ENCODE assay signal across 1 cellular context in the genomic region with DNA sequence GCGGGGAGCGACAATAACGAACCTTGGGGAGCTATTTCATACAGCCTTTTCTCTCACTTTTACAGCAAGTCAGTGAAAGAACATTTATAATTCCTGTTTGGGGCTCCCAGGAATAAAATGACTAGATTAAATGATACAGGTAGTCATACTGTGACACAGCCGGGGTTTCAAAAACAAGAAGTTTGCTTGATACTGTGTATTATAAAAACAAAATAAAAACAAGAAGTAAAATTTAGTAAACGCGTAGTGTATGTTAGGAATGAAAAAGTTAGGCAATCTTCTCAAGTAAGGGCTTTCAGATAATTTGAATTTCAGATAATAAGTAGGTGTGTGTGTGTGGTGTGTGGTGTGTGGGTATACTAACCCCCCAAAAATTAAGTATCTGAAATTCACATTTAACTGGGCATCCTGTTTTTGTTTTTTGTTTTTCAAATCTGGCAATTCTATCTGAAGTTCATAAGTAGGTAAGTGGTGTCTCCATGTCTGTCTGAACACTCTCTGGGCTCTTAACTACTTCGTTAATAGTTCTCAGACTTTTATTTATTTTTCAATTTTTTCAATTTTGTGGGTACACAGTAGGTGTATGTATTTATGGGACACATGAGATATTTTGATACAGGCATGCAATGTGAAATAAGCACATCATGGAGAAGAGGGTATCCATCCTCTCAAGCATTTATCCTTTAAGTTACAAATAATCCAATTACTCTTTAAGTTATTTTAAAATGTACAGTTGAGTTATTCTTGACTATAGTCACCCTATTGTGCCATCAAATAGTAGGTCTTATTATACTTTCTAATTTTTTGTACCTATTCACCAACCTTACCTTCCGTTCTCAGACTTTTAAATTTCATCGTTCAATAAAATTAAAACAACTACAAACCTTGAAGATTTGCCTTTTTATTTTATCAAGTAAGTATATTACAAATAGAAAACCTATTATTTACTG.
A peak's percentile ranks its signal among the peaks of the same experiment; 100 is the strongest.
TF ChIP-seq lines count a peak whose summit lies in the region.

No MANE protein-coding gene starts in this region.

TF ChIP-seq in K562, 482 proteins besides CTCF, POLR2A, EP300 and RAD21 (continues in another document):
- no peak for TF ChIP-seq ZNF124 (CRISPR knock-in tag; IDR thresholded peaks at IDR 0.05)
- 0 out of 2 replicates have a peak, but pooled peaks have one; percentile 8 for TF ChIP-seq RAD51 (IDR thresholded peaks at IDR 0.05; ENCODE audit: borderline replicate concordance, low read depth)
- peak; percentile 67; the same call in 1 of the 2 replicates for TF ChIP-seq KAT7 (CRISPR knock-in tag; IDR thresholded peaks at IDR 0.05; ENCODE audit: borderline replicate concordance)
- peak in 1 of 2 experiments; percentile 61; a peak in 1 of 4 replicates for TF ChIP-seq MLLT1 (IDR thresholded peaks at IDR 0.05)
- TF ChIP-seq, protein P1, sequence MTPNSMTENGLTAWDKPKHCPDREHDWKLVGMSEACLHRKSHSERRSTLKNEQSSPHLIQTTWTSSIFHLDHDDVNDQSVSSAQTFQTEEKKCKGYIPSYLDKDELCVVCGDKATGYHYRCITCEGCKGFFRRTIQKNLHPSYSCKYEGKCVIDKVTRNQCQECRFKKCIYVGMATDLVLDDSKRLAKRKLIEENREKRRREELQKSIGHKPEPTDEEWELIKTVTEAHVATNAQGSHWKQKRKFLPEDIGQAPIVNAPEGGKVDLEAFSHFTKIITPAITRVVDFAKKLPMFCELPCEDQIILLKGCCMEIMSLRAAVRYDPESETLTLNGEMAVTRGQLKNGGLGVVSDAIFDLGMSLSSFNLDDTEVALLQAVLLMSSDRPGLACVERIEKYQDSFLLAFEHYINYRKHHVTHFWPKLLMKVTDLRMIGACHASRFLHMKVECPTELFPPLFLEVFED (CRISPR knock-in tag; conservative IDR thresholded peaks at IDR 0.05): 0 out of 2 replicates have a peak, but pooled peaks have one; percentile 10
- no peak for TF ChIP-seq ZC3H4 (CRISPR knock-in tag; IDR thresholded peaks at IDR 0.05; ENCODE audit: borderline replicate concordance)
- 0 out of 2 replicates have a peak, but pooled peaks have one; percentile 19 for TF ChIP-seq CREB3L1 (IDR thresholded peaks at IDR 0.05; ENCODE audit: borderline replicate concordance, low read depth)
- 0 out of 2 replicates have a peak, but pooled peaks have one; percentile 33 for TF ChIP-seq NFRKB (IDR thresholded peaks at IDR 0.05; ENCODE audit: low read depth)
- no peak for TF ChIP-seq HINFP (tag; conservative IDR thresholded peaks at IDR 0.05; ENCODE audit: low read depth)
- TF ChIP-seq ZFP30 (CRISPR knock-in tag; IDR thresholded peaks at IDR 0.05; ENCODE audit: borderline replicate concordance): no peak
- 0 out of 2 replicates have a peak, but pooled peaks have one; percentile 31 for TF ChIP-seq SMARCE1 (IDR thresholded peaks at IDR 0.05)
- no peak for TF ChIP-seq ZNF57 (CRISPR knock-in tag; IDR thresholded peaks at IDR 0.05)
- TF ChIP-seq ZFP36 (IDR thresholded peaks at IDR 0.05; ENCODE audit: low read depth, low read length, partially characterized antibody): no peak
- no peak for TF ChIP-seq RBFOX2 (IDR thresholded peaks at IDR 0.05; ENCODE audit: low read depth, low read length)
- TF ChIP-seq MYC (IDR thresholded peaks at IDR 0.05; ENCODE audit: low read depth, low read length): no peak
- TF ChIP-seq MYC (CRISPR knock-in tag; IDR thresholded peaks at IDR 0.05; ENCODE audit: borderline replicate concordance, low read depth): 0 out of 2 replicates have a peak, but pooled peaks have one; percentile 18
- TF ChIP-seq, protein P2, sequence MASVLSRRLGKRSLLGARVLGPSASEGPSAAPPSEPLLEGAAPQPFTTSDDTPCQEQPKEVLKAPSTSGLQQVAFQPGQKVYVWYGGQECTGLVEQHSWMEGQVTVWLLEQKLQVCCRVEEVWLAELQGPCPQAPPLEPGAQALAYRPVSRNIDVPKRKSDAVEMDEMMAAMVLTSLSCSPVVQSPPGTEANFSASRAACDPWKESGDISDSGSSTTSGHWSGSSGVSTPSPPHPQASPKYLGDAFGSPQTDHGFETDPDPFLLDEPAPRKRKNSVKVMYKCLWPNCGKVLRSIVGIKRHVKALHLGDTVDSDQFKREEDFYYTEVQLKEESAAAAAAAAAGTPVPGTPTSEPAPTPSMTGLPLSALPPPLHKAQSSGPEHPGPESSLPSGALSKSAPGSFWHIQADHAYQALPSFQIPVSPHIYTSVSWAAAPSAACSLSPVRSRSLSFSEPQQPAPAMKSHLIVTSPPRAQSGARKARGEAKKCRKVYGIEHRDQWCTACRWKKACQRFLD (CRISPR knock-in tag; IDR thresholded peaks at IDR 0.05): peak; percentile 51; the same call in 1 of the 2 replicates
- TF ChIP-seq, protein P3, sequence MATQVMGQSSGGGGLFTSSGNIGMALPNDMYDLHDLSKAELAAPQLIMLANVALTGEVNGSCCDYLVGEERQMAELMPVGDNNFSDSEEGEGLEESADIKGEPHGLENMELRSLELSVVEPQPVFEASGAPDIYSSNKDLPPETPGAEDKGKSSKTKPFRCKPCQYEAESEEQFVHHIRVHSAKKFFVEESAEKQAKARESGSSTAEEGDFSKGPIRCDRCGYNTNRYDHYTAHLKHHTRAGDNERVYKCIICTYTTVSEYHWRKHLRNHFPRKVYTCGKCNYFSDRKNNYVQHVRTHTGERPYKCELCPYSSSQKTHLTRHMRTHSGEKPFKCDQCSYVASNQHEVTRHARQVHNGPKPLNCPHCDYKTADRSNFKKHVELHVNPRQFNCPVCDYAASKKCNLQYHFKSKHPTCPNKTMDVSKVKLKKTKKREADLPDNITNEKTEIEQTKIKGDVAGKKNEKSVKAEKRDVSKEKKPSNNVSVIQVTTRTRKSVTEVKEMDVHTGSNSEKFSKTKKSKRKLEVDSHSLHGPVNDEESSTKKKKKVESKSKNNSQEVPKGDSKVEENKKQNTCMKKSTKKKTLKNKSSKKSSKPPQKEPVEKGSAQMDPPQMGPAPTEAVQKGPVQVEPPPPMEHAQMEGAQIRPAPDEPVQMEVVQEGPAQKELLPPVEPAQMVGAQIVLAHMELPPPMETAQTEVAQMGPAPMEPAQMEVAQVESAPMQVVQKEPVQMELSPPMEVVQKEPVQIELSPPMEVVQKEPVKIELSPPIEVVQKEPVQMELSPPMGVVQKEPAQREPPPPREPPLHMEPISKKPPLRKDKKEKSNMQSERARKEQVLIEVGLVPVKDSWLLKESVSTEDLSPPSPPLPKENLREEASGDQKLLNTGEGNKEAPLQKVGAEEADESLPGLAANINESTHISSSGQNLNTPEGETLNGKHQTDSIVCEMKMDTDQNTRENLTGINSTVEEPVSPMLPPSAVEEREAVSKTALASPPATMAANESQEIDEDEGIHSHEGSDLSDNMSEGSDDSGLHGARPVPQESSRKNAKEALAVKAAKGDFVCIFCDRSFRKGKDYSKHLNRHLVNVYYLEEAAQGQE (CRISPR knock-in tag; IDR thresholded peaks at IDR 0.05; ENCODE audit: low read depth): no peak
- no peak for TF ChIP-seq TCF3 (CRISPR knock-in tag; IDR thresholded peaks at IDR 0.05)
- TF ChIP-seq SMARCA4 (IDR thresholded peaks at IDR 0.05): 0 out of 2 replicates have a peak, but pooled peaks have one; percentile 27
- TF ChIP-seq RBM15 (IDR thresholded peaks at IDR 0.05; ENCODE audit: insufficient read depth, low read length): no peak
- TF ChIP-seq CEBPB (tag; IDR thresholded peaks at IDR 0.05): 0 out of 2 replicates have a peak, but pooled peaks have one; percentile 47
- TF ChIP-seq ATF1 (CRISPR knock-in tag; IDR thresholded peaks at IDR 0.05): no peak
- TF ChIP-seq ATF1 (tag; IDR thresholded peaks at IDR 0.05): peak; percentile 59
- 0 out of 4 replicates have a peak, but pooled peaks of 1 of the 2 experiments have one; percentile 47 for TF ChIP-seq ARNT (IDR thresholded peaks at IDR 0.05)
- TF ChIP-seq PHB (CRISPR knock-in tag; IDR thresholded peaks at IDR 0.05): no peak
- 0 out of 4 replicates have a peak, but pooled peaks of 1 of the 2 experiments have one; percentile 29 for TF ChIP-seq TBL1XR1 (IDR thresholded peaks at IDR 0.05; ENCODE audit: low read length in 2 of 2)
- TF ChIP-seq NBN (IDR thresholded peaks at IDR 0.05; ENCODE audit: low read depth): 0 out of 2 replicates have a peak, but pooled peaks have one; percentile 22
- TF ChIP-seq ELK1 (CRISPR knock-in tag; IDR thresholded peaks at IDR 0.05): no peak
- peak; percentile 35; the same call in 1 of the 2 replicates for TF ChIP-seq NR2C1 (IDR thresholded peaks at IDR 0.05)
- no peak for TF ChIP-seq NR2C1 (tag; IDR thresholded peaks at IDR 0.05)
- TF ChIP-seq ZNF717 (CRISPR knock-in tag; IDR thresholded peaks at IDR 0.05): 0 out of 2 replicates have a peak, but pooled peaks have one; percentile 41
- TF ChIP-seq ELF2 (CRISPR knock-in tag; IDR thresholded peaks at IDR 0.05): peak; percentile 62; the same call in 1 of the 2 replicates
- no peak for TF ChIP-seq PHB2 (IDR thresholded peaks at IDR 0.05; ENCODE audit: low read depth)
- TF ChIP-seq, protein P4, sequence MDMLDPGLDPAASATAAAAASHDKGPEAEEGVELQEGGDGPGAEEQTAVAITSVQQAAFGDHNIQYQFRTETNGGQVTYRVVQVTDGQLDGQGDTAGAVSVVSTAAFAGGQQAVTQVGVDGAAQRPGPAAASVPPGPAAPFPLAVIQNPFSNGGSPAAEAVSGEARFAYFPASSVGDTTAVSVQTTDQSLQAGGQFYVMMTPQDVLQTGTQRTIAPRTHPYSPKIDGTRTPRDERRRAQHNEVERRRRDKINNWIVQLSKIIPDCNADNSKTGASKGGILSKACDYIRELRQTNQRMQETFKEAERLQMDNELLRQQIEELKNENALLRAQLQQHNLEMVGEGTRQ (CRISPR knock-in tag; IDR thresholded peaks at IDR 0.05): no peak
- peak; percentile 84; the same call in 1 of the 2 replicates for TF ChIP-seq TRIM25 (IDR thresholded peaks at IDR 0.05; ENCODE audit: borderline replicate concordance)
- no peak for TF ChIP-seq CEBPG (CRISPR knock-in tag; IDR thresholded peaks at IDR 0.05)
- peak; percentile 30 to 36; a peak in 1 of 4 replicates for TF ChIP-seq CEBPG (tag; conservative IDR thresholded peaks at IDR 0.05 in 1 of 2, IDR thresholded peaks at IDR 0.05 in 1 of 2)
- TF ChIP-seq CBFB (CRISPR knock-in tag; IDR thresholded peaks at IDR 0.05): no peak
- TF ChIP-seq ARID3B (CRISPR knock-in tag; IDR thresholded peaks at IDR 0.05; ENCODE audit: borderline replicate concordance): no peak
- TF ChIP-seq POLR2H (tag; IDR thresholded peaks at IDR 0.05; ENCODE audit: low read depth): peak; percentile 87
